In genomic region chrX:38163193-38163592, GRCh38 we compare ENCODE assay signal across 34 cellular contexts. TPM values are rescaled to one million over a fixed set of nuclear protein-coding genes. Genes with fewer than 3 reads are reported as not detected.
"Had no signal": no experiment of that assay in that cellular context is flagged by ENCODE, and none has a peak within 500 bp of the region (broad histone marks: within the 10 kb centered on the region; RNA-seq: fewer than 3 reads in every experiment).

No MANE protein-coding gene starts in this region.

- DNase-seq: activated B cell treated with CpG ODN at 0.5 μM for 24 hours; activated CD4-positive, alpha-beta memory T cell treated with anti-CD3 and anti-CD28 coated beads for 36 hours; activated CD4-positive, alpha-beta T cell treated with anti-CD3 and anti-CD28 coated beads for 48 hours; activated CD8-positive, alpha-beta memory T cell treated with anti-CD3 and anti-CD28 coated beads, Interleukin-2, amount 10 ng/mL, durations not matched to agents 7 days and 5 days; activated CD8-positive, alpha-beta memory T cell treated with anti-CD3 and anti-CD28 coated beads, Interleukin-2, amount 50 U/mL, for 4 hours; activated CD8-positive, alpha-beta T cell treated with anti-CD3 and anti-CD28 coated beads, Interleukin-2, amount 10 ng/mL, durations not matched to agents 7 days and 5 days; activated effector memory CD4-positive, alpha-beta T cell treated with anti-CD3 and anti-CD28 coated beads, Interleukin-2, amount 50 U/mL, for 16 hours; activated naive CD4-positive, alpha-beta T cell treated with anti-CD3 and anti-CD28 coated beads for 36 hours; activated naive CD8-positive, alpha-beta T cell treated with anti-CD3 and anti-CD28 coated beads, Interleukin-2, amount 10 ng/mL, durations not matched to agents 7 days and 5 days; activated T-cell treated with anti-CD3 and anti-CD28 coated beads, Interleukin-2, amount 50 U/mL, for 1 hour; activated T-cell treated with anti-CD3 and anti-CD28 coated beads, Interleukin-2, amount 50 U/mL, for 48 hours; amygdala; aorta; central memory CD4-positive, alpha-beta T cell; cerebellar nuclear complex; colonic mucosa; effector CD8-positive, alpha-beta T cell; esophagus squamous epithelium; foreskin fibroblast; head of caudate nucleus; T-helper 1 cell; T-helper 17 cell; T1000; WERI-Rb-1 had no signal

- H3K4me3 Mint-ChIP-seq: activated B cell treated with CpG ODN at 0.5 μM for 24 hours; activated CD4-positive, alpha-beta memory T cell treated with anti-CD3 and anti-CD28 coated beads for 36 hours; activated CD8-positive, alpha-beta memory T cell treated with anti-CD3 and anti-CD28 coated beads, Interleukin-2, amount 10 ng/mL, durations not matched to agents 7 days and 5 days; activated CD8-positive, alpha-beta T cell treated with anti-CD3 and anti-CD28 coated beads, Interleukin-2, amount 10 ng/mL, durations not matched to agents 7 days and 5 days; activated naive CD4-positive, alpha-beta T cell treated with anti-CD3 and anti-CD28 coated beads for 36 hours; activated naive CD4-positive, alpha-beta T cell treated with anti-CD3 and anti-CD28 coated beads, Interleukin-2, amount 50 U/mL, for 24 hours; activated naive CD8-positive, alpha-beta T cell treated with anti-CD3 and anti-CD28 coated beads, Interleukin-2, amount 10 ng/mL, durations not matched to agents 7 days and 5 days; activated T-helper 1 cell treated with anti-CD3 and anti-CD28 coated beads, Interleukin-12 subunit alpha, Interleukin-12 subunit beta, Interleukin-2, Interleukin-4 antibody, amounts not matched to agents 30 ng/mL and 10 ng/mL and 1 ng/mL, durations not matched to agents 14 hours and 24 hours and 36 hours; brain; T-helper 17 cell; T-helper 2 cell treated with Interferon-gamma antibody and Interleukin-4, amounts not matched to agents 5 μg/mL and 100 μg/mL, for 36 hours had no signal

- H3K27ac Mint-ChIP-seq: activated B cell treated with CpG ODN at 0.5 μM for 24 hours; activated CD4-positive, alpha-beta memory T cell treated with anti-CD3 and anti-CD28 coated beads for 36 hours; activated CD8-positive, alpha-beta memory T cell treated with anti-CD3 and anti-CD28 coated beads, Interleukin-2, amount 10 ng/mL, durations not matched to agents 7 days and 5 days; activated CD8-positive, alpha-beta T cell treated with anti-CD3 and anti-CD28 coated beads, Interleukin-2, amount 10 ng/mL, durations not matched to agents 7 days and 5 days; activated naive CD4-positive, alpha-beta T cell treated with anti-CD3 and anti-CD28 coated beads for 36 hours; activated naive CD4-positive, alpha-beta T cell treated with anti-CD3 and anti-CD28 coated beads, Interleukin-2, amount 50 U/mL, for 24 hours; activated naive CD8-positive, alpha-beta T cell treated with anti-CD3 and anti-CD28 coated beads, Interleukin-2, amount 10 ng/mL, durations not matched to agents 7 days and 5 days; activated T-helper 1 cell treated with anti-CD3 and anti-CD28 coated beads, Interleukin-12 subunit alpha, Interleukin-12 subunit beta, Interleukin-2, Interleukin-4 antibody, amounts not matched to agents 30 ng/mL and 10 ng/mL and 1 ng/mL, durations not matched to agents 14 hours and 24 hours and 36 hours; activated T-helper 2 cell treated with anti-CD3 and anti-CD28 coated beads, Interferon-gamma antibody, Interleukin-2, Interleukin-4, amounts not matched to agents 10 μg/mL and 5 μg/mL and 100 μg/mL, durations not matched to agents 14 hours and 24 hours and 36 hours; brain; T-helper 17 cell; T-helper 2 cell treated with Interferon-gamma antibody and Interleukin-4, amounts not matched to agents 5 μg/mL and 100 μg/mL, for 36 hours had no signal

- H3K9me3 ChIP-seq: breast epithelium, colonic mucosa, esophagus squamous epithelium had no signal

- H3K4me3 ChIP-seq: breast epithelium, cardiac muscle cell, colonic mucosa, esophagus squamous epithelium had no signal

- H3K27me3 Mint-ChIP-seq: activated B cell treated with CpG ODN at 0.5 μM for 24 hours; activated CD4-positive, alpha-beta memory T cell treated with anti-CD3 and anti-CD28 coated beads for 36 hours; brain; T-helper 17 cell had no signal

- H3K4me1 Mint-ChIP-seq: activated B cell treated with CpG ODN at 0.5 μM for 24 hours; activated CD8-positive, alpha-beta memory T cell treated with anti-CD3 and anti-CD28 coated beads, Interleukin-2, amount 10 ng/mL, durations not matched to agents 7 days and 5 days; activated naive CD4-positive, alpha-beta T cell treated with anti-CD3 and anti-CD28 coated beads, Interleukin-2, amount 50 U/mL, for 24 hours; activated naive CD8-positive, alpha-beta T cell treated with anti-CD3 and anti-CD28 coated beads, Interleukin-2, amount 10 ng/mL, durations not matched to agents 7 days and 5 days; T-helper 17 cell had no signal

- H3K36me3 Mint-ChIP-seq: activated CD4-positive, alpha-beta memory T cell treated with anti-CD3 and anti-CD28 coated beads for 36 hours; activated CD8-positive, alpha-beta memory T cell treated with anti-CD3 and anti-CD28 coated beads, Interleukin-2, amount 10 ng/mL, durations not matched to agents 7 days and 5 days; activated naive CD4-positive, alpha-beta T cell treated with anti-CD3 and anti-CD28 coated beads, Interleukin-2, amount 50 U/mL, for 24 hours; activated naive CD8-positive, alpha-beta T cell treated with anti-CD3 and anti-CD28 coated beads, Interleukin-2, amount 10 ng/mL, durations not matched to agents 7 days and 5 days; brain had no signal

- H3K4me1 ChIP-seq: breast epithelium, colonic mucosa, esophagus squamous epithelium had no signal

- H3K36me3 ChIP-seq: breast epithelium, cardiac muscle cell, colonic mucosa, esophagus squamous epithelium, WERI-Rb-1 had no signal

- ATAC-seq: activated CD4-positive, CD25-positive, alpha-beta regulatory T cell treated with anti-CD3 and anti-CD28 coated beads, Interleukin-2, amount 50 U/mL, for 24 hours; activated CD8-positive, alpha-beta memory T cell treated with anti-CD3 and anti-CD28 coated beads, Interleukin-2, amount 10 ng/mL, durations not matched to agents 7 days and 5 days; activated CD8-positive, alpha-beta T cell treated with anti-CD3 and anti-CD28 coated beads, Interleukin-2, amount 10 ng/mL, durations not matched to agents 7 days and 5 days; T-helper 17 cell had no signal

- H3K27ac ChIP-seq: breast epithelium, cardiac muscle cell, colonic mucosa, epithelial cell of prostate, esophagus squamous epithelium, WERI-Rb-1 had no signal

- H3K9me3 Mint-ChIP-seq: activated B cell treated with CpG ODN at 0.5 μM for 24 hours; activated CD4-positive, alpha-beta memory T cell treated with anti-CD3 and anti-CD28 coated beads for 36 hours; activated naive CD4-positive, alpha-beta T cell treated with anti-CD3 and anti-CD28 coated beads for 36 hours; activated naive CD4-positive, alpha-beta T cell treated with anti-CD3 and anti-CD28 coated beads, Interleukin-2, amount 50 U/mL, for 24 hours; activated naive CD8-positive, alpha-beta T cell treated with anti-CD3 and anti-CD28 coated beads, Interleukin-2, amount 10 ng/mL, durations not matched to agents 7 days and 5 days; activated T-helper 1 cell treated with anti-CD3 and anti-CD28 coated beads, Interleukin-12 subunit alpha, Interleukin-12 subunit beta, Interleukin-2, Interleukin-4 antibody, amounts not matched to agents 30 ng/mL and 10 ng/mL and 1 ng/mL, durations not matched to agents 14 hours and 24 hours and 36 hours; activated T-helper 2 cell treated with anti-CD3 and anti-CD28 coated beads, Interferon-gamma antibody, Interleukin-2, Interleukin-4, amounts not matched to agents 10 μg/mL and 5 μg/mL and 100 μg/mL, durations not matched to agents 14 hours and 24 hours and 36 hours; T-helper 2 cell treated with Interferon-gamma antibody and Interleukin-4, amounts not matched to agents 5 μg/mL and 100 μg/mL, for 36 hours had no signal

- H3K27me3 ChIP-seq: cardiac muscle cell, colonic mucosa, esophagus squamous epithelium had no signal

RNA-seq across cellular contexts. Expression of gene SRPX, which starts 57.5 kb away (rescaled TPM):
- total RNA-seq: activated B cell treated with CpG ODN at 0.5 μM for 24 hours; activated CD8-positive, alpha-beta memory T cell treated with anti-CD3 and anti-CD28 coated beads for 36 hours; activated naive CD4-positive, alpha-beta T cell treated with anti-CD3 and anti-CD28 coated beads for 36 hours; activated T-helper 1 cell treated with anti-CD3 and anti-CD28 coated beads, Interleukin-12 subunit alpha, Interleukin-12 subunit beta, Interleukin-2, Interleukin-4 antibody, amounts not matched to agents 30 ng/mL and 10 ng/mL and 1 ng/mL, durations not matched to agents 14 hours and 24 hours and 36 hours; activated T-helper 2 cell treated with anti-CD3 and anti-CD28 coated beads, Interferon-gamma antibody, Interleukin-2, Interleukin-4, amounts not matched to agents 10 μg/mL and 5 μg/mL and 100 μg/mL, durations not matched to agents 14 hours and 24 hours and 36 hours had no signal
